In genomic region chr12:45730842-45731336, GRCh38 we compare ENCODE assay signal across 2 cellular contexts.
TF ChIP-seq lines count a peak whose summit lies in the region.

No MANE protein-coding gene starts in this region.

TF ChIP-seq in SK-N-SH, 30 proteins besides CTCF, POLR2A, EP300 and RAD21 (continued from another document):
- TF ChIP-seq, protein P1, sequence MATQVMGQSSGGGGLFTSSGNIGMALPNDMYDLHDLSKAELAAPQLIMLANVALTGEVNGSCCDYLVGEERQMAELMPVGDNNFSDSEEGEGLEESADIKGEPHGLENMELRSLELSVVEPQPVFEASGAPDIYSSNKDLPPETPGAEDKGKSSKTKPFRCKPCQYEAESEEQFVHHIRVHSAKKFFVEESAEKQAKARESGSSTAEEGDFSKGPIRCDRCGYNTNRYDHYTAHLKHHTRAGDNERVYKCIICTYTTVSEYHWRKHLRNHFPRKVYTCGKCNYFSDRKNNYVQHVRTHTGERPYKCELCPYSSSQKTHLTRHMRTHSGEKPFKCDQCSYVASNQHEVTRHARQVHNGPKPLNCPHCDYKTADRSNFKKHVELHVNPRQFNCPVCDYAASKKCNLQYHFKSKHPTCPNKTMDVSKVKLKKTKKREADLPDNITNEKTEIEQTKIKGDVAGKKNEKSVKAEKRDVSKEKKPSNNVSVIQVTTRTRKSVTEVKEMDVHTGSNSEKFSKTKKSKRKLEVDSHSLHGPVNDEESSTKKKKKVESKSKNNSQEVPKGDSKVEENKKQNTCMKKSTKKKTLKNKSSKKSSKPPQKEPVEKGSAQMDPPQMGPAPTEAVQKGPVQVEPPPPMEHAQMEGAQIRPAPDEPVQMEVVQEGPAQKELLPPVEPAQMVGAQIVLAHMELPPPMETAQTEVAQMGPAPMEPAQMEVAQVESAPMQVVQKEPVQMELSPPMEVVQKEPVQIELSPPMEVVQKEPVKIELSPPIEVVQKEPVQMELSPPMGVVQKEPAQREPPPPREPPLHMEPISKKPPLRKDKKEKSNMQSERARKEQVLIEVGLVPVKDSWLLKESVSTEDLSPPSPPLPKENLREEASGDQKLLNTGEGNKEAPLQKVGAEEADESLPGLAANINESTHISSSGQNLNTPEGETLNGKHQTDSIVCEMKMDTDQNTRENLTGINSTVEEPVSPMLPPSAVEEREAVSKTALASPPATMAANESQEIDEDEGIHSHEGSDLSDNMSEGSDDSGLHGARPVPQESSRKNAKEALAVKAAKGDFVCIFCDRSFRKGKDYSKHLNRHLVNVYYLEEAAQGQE (IDR thresholded peaks at IDR 0.05; ENCODE audit: low read depth, low read length) = no peak
- no peak for TF ChIP-seq SMC3 (IDR thresholded peaks at IDR 0.05; ENCODE audit: low read depth, low read length)
- no peak for TF ChIP-seq SIN3A (IDR thresholded peaks at IDR 0.05; ENCODE audit: borderline replicate concordance, low read depth, low read length)
- TF ChIP-seq RCOR1 (IDR thresholded peaks at IDR 0.05; ENCODE audit: low read length) = no peak
- TF ChIP-seq YY1 (IDR thresholded peaks at IDR 0.05; ENCODE audit: low read depth) = no peak
- TF ChIP-seq GABPA (IDR thresholded peaks at IDR 0.05; ENCODE audit: low read depth) = no peak
- TF ChIP-seq CHD2 (IDR thresholded peaks at IDR 0.05; ENCODE audit: low read length, partially characterized antibody) = no peak
- TF ChIP-seq TCF12 (IDR thresholded peaks at IDR 0.05) = no peak
- TF ChIP-seq, protein P2, sequence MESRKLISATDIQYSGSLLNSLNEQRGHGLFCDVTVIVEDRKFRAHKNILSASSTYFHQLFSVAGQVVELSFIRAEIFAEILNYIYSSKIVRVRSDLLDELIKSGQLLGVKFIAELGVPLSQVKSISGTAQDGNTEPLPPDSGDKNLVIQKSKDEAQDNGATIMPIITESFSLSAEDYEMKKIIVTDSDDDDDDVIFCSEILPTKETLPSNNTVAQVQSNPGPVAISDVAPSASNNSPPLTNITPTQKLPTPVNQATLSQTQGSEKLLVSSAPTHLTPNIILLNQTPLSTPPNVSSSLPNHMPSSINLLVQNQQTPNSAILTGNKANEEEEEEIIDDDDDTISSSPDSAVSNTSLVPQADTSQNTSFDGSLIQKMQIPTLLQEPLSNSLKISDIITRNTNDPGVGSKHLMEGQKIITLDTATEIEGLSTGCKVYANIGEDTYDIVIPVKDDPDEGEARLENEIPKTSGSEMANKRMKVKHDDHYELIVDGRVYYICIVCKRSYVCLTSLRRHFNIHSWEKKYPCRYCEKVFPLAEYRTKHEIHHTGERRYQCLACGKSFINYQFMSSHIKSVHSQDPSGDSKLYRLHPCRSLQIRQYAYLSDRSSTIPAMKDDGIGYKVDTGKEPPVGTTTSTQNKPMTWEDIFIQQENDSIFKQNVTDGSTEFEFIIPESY (IDR thresholded peaks at IDR 0.05; ENCODE audit: borderline replicate concordance, low read depth) = no peak

TF ChIP-seq in SK-N-SH treated with all-trans-retinoic acid at 6 μM for 48 hours, 23 proteins besides CTCF, POLR2A, EP300 and RAD21 (continued from another document):
- TF ChIP-seq, protein P3, sequence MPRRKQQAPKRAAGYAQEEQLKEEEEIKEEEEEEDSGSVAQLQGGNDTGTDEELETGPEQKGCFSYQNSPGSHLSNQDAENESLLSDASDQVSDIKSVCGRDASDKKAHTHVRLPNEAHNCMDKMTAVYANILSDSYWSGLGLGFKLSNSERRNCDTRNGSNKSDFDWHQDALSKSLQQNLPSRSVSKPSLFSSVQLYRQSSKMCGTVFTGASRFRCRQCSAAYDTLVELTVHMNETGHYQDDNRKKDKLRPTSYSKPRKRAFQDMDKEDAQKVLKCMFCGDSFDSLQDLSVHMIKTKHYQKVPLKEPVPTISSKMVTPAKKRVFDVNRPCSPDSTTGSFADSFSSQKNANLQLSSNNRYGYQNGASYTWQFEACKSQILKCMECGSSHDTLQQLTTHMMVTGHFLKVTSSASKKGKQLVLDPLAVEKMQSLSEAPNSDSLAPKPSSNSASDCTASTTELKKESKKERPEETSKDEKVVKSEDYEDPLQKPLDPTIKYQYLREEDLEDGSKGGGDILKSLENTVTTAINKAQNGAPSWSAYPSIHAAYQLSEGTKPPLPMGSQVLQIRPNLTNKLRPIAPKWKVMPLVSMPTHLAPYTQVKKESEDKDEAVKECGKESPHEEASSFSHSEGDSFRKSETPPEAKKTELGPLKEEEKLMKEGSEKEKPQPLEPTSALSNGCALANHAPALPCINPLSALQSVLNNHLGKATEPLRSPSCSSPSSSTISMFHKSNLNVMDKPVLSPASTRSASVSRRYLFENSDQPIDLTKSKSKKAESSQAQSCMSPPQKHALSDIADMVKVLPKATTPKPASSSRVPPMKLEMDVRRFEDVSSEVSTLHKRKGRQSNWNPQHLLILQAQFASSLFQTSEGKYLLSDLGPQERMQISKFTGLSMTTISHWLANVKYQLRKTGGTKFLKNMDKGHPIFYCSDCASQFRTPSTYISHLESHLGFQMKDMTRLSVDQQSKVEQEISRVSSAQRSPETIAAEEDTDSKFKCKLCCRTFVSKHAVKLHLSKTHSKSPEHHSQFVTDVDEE (CRISPR knock-in tag; IDR thresholded peaks at IDR 0.05) = no peak
